In genomic region chr19:49677901-49678674, GRCh38 we compare ENCODE assay signal across 8 cellular contexts. TPM values are rescaled to one million over a fixed set of nuclear protein-coding genes. Genes with fewer than 3 reads are reported as not detected.
A peak's percentile ranks its signal among the peaks of the same experiment; 100 is the strongest.
DNase-seq lines count a peak whose midpoint lies in the region; ATAC-seq and TF ChIP-seq lines count a peak whose summit lies in the region.

No MANE protein-coding gene starts in this region.

- H3K27me3 ChIP-seq in HUES64 (ENCODE audit: insufficient read depth, low read length) (no peaks in the 10 kb centered on the region), Peyer's patch (no peaks in the 10 kb centered on the region), neuronal stem cell (ENCODE audit: control insufficient read depth in 3 of 3, insufficient read depth in 3 of 3, low read depth in 1 of 3, low read length in 3 of 3) (no peaks in the 10 kb centered on the region)

- no peak overlapping the region for H3K23ac ChIP-seq in neuronal stem cell (ENCODE audit: low read depth, low read length, poor library complexity)

- H2BK15ac ChIP-seq in neuronal stem cell (ENCODE audit: low read length) = no peak overlapping the region

- no peak overlapping the region for H4K91ac ChIP-seq in neuronal stem cell (ENCODE audit: low read depth, low read length, poor library complexity)

- peak overlapping the region; percentile 60 for H3K4me2 ChIP-seq in neuronal stem cell (ENCODE audit: insufficient read depth, low read length, poor library complexity, severe bottlenecking)

- H3K14ac ChIP-seq in neuronal stem cell (ENCODE audit: low read length) = no peak overlapping the region

- no peaks in the 10 kb centered on the region for H3K9me3 ChIP-seq in HUES64 (ENCODE audit: insufficient read depth, low read depth, low read length)
- H3K9me3 ChIP-seq in Peyer's patch = no peaks in the 10 kb centered on the region
- H3K9me3 ChIP-seq in neuronal stem cell (replicated peaks in 1 of 2; ENCODE audit: control insufficient read depth in 2 of 2, insufficient read depth in 1 of 2, low read depth in 1 of 2, low read length in 2 of 2) = no peaks in the 10 kb centered on the region

- H4K8ac ChIP-seq in neuronal stem cell (ENCODE audit: low read depth, low read length) = no peak overlapping the region

- peak; percentile 56 to 79 (median 60) for TF ChIP-seq CTCF in Peyer's patch (IDR thresholded peaks at IDR 0.05)
- peak; percentile 67 for TF ChIP-seq CTCF in fibroblast of the aortic adventitia (IDR thresholded peaks at IDR 0.05; ENCODE audit: insufficient read depth, low read length)

- H2BK12ac ChIP-seq in neuronal stem cell (ENCODE audit: low read length) = no peak overlapping the region

- H3K9ac ChIP-seq in HUES64 (ENCODE audit: low read depth, low read length) = peak overlapping the region; percentile 100
- peak overlapping the region; percentile 76 for H3K9ac ChIP-seq in neuronal stem cell (ENCODE audit: low read depth, low read length, poor library complexity)

- peak overlapping the region; percentile 99 for H3K4me3 ChIP-seq in HUES64 (ENCODE audit: low read length)
- peak overlapping the region; percentile 63 to 80 (median 71) for H3K4me3 ChIP-seq in Peyer's patch
- H3K4me3 ChIP-seq in fibroblast of the aortic adventitia (ENCODE audit: low read depth, low read length) = peak overlapping the region; percentile 99
- peak overlapping the region; percentile 98 to 99 for H3K4me3 ChIP-seq in neuronal stem cell (ENCODE audit: low read length in 2 of 2)

- peak overlapping the region; percentile 100 for H2AK5ac ChIP-seq in neuronal stem cell (ENCODE audit: low read depth, low read length)

- peak overlapping the region; percentile 87 for H2BK120ac ChIP-seq in neuronal stem cell (ENCODE audit: low read depth, low read length)

- peak overlapping the region; percentile 100 for H3K18ac ChIP-seq in neuronal stem cell (ENCODE audit: low read length)

- peak; percentile 57 for DNase-seq in COLO829 (ENCODE audit: low spot score)
- DNase-seq in Peyer's patch = peak; percentile 75 to 93 (median 90)
- peak; percentile 66 to 71 for DNase-seq in activated T-helper 1 cell treated with anti-CD3 and anti-CD28 coated beads, Interleukin-2, amount 50 U/mL, for 16 hours (ENCODE audit: low read depth in 1 of 2, low spot score in 1 of 2)
- peak; percentile 58 for DNase-seq in fibroblast of the aortic adventitia (ENCODE audit: low read depth)
- DNase-seq in neuronal stem cell (ENCODE audit: low spot score) = peak; percentile 93

- no peak for ATAC-seq in HG03520 (IDR thresholded peaks at IDR 0.05; ENCODE audit: unreplicated experiment)

- H3K79me1 ChIP-seq in neuronal stem cell (ENCODE audit: low read depth, low read length) = peaks cover 13% of the 10 kb centered on the region

- H3K36me3 ChIP-seq in HUES64 (ENCODE audit: insufficient read depth, low read length) (peaks cover 33% of the 10 kb centered on the region), Peyer's patch (peaks cover 0 to 20% (median 0%) of the 10 kb centered on the region in 3 donors), neuronal stem cell (replicated peaks in 1 of 2; ENCODE audit: control insufficient read depth in 2 of 2, insufficient read depth in 2 of 2, low read length in 2 of 2) (peaks cover 18 to 42% of the 10 kb centered on the region in 2 donors)

- WGBS in HUES64 = 4% methylated on average over 17 of the region's 21 CpGs
- WGBS in neuronal stem cell (ENCODE audit: extremely low coverage in 2 of 2, insufficient read length in 2 of 2, insufficient replicate concordance in 1 of 2), 2 donors = no CpG with 5 or more reads among the region's 21 CpGs

- H3K4me1 ChIP-seq in HUES64 (ENCODE audit: insufficient read depth, low read length) = peaks cover 10% of the 10 kb centered on the region
- peaks cover 0 to 40% (median 17%) of the 10 kb centered on the region in 4 donors for H3K4me1 ChIP-seq in Peyer's patch
- peaks cover 17 to 21% of the 10 kb centered on the region in 2 donors for H3K4me1 ChIP-seq in neuronal stem cell (ENCODE audit: control insufficient read depth in 2 of 2, insufficient read depth in 1 of 2, low read depth in 1 of 2, low read length in 2 of 2)

- H3K4ac ChIP-seq in neuronal stem cell (ENCODE audit: low read length) = peak overlapping the region; percentile 99

- peak overlapping the region; percentile 81 for H2AFZ ChIP-seq in neuronal stem cell (ENCODE audit: low read length)

- no peak for TF ChIP-seq POLR2A in Peyer's patch (IDR thresholded peaks at IDR 0.05)

- H3K27ac ChIP-seq in HUES64 (ENCODE audit: low read depth, low read length) (peak overlapping the region; percentile 100), Peyer's patch (peak overlapping the region; percentile 82 to 94 (median 86)), neuronal stem cell (replicated peaks; ENCODE audit: low read length) (peak overlapping the region; percentile 97), temporal lobe (ENCODE audit: low read depth, low read length) (peak overlapping the region; percentile 86)

- H2BK5ac ChIP-seq in neuronal stem cell (ENCODE audit: low read length) = peak overlapping the region; percentile 99

RNA-seq across cellular contexts. Expression of gene PRMT1, which starts 1.0 kb away (rescaled TPM):
- polyA plus RNA-seq in HUES64 (2013, experiment 1 of 2) = 545 TPM
- 504 TPM for polyA plus RNA-seq in HUES64 (2013, experiment 2 of 2)
- total RNA-seq in Peyer's patch (100 to 1,000 TPM in 1 of 4 donors, 10 to 100 TPM in 3; 46.9 to 185 (median 80.0) TPM), fibroblast of the aortic adventitia (ENCODE audit: low replicate concordance) (32.5 and 164 TPM in 2 replicates), temporal lobe (160 TPM)
- polyA plus RNA-seq in neuronal stem cell (2013, experiment 1 of 2) = 433 TPM
- polyA plus RNA-seq in neuronal stem cell (2013, experiment 2 of 2) = 420 TPM

RNA-seq across cellular contexts. Expression of gene ADM5, which starts 11.3 kb away (rescaled TPM):
- 5.7 TPM for polyA plus RNA-seq in HUES64 (2013, experiment 1 of 2)
- 3.1 TPM for polyA plus RNA-seq in HUES64 (2013, experiment 2 of 2)
- 1 to 10 TPM in 2 of 4 donors, not detected in 2; 4.4 to 9.1 TPM for total RNA-seq in Peyer's patch
- total RNA-seq in fibroblast of the aortic adventitia (ENCODE audit: low replicate concordance) = 0.33 and 0.63 TPM in 2 replicates
- 1.7 TPM for polyA plus RNA-seq in neuronal stem cell (2013, experiment 1 of 2)
- polyA plus RNA-seq in neuronal stem cell (2013, experiment 2 of 2) = 2.0 TPM
- total RNA-seq in temporal lobe = 0.49 TPM

RNA-seq across cellular contexts. Expression of gene BCL2L12, which starts 12.4 kb away (rescaled TPM):
- polyA plus RNA-seq in HUES64 (2013, experiment 1 of 2) = 107 TPM
- 100 TPM for polyA plus RNA-seq in HUES64 (2013, experiment 2 of 2)
- total RNA-seq in Peyer's patch (10 to 100 TPM in 3 of 4 donors, 1 to 10 TPM in 1; 5.3 to 28.9 (median 12.2) TPM), fibroblast of the aortic adventitia (ENCODE audit: low replicate concordance) (3.9 and 6.1 TPM in 2 replicates), temporal lobe (0.25 TPM)
- polyA plus RNA-seq in neuronal stem cell (2013, experiment 1 of 2) = 124 TPM
- polyA plus RNA-seq in neuronal stem cell (2013, experiment 2 of 2) = 114 TPM

RNA-seq across cellular contexts. Expression of gene IRF3, which starts 12.4 kb away (rescaled TPM):
- polyA plus RNA-seq in HUES64 (2013, experiment 1 of 2) = 64.1 TPM
- 57.6 TPM for polyA plus RNA-seq in HUES64 (2013, experiment 2 of 2)
- 100 to 1,000 TPM in 3 of 4 donors, 10 to 100 TPM in 1; 98.6 to 131 (median 120) TPM for total RNA-seq in Peyer's patch
- total RNA-seq in fibroblast of the aortic adventitia (ENCODE audit: low replicate concordance) = 33.3 and 106 TPM in 2 replicates
- 68.3 TPM for polyA plus RNA-seq in neuronal stem cell (2013, experiment 1 of 2)
- 66.0 TPM for polyA plus RNA-seq in neuronal stem cell (2013, experiment 2 of 2)
- 13.8 TPM for total RNA-seq in temporal lobe

RNA-seq across cellular contexts. Expression of gene CPT1C, which starts 12.8 kb away (rescaled TPM):
- 19.7 TPM for polyA plus RNA-seq in HUES64 (2013, experiment 1 of 2)
- polyA plus RNA-seq in HUES64 (2013, experiment 2 of 2) = 26.9 TPM
- total RNA-seq in Peyer's patch (10 to 100 TPM in 1 of 4 donors, 1 to 10 TPM in 2, not detected in 1; 3.0 to 12.4 (median 5.6) TPM), fibroblast of the aortic adventitia (ENCODE audit: low replicate concordance) (23.4 and 39.4 TPM in 2 replicates), temporal lobe (40.6 TPM)
- polyA plus RNA-seq in neuronal stem cell (2013, experiment 1 of 2) = 105 TPM
- polyA plus RNA-seq in neuronal stem cell (2013, experiment 2 of 2) = 103 TPM
